15 cellular contexts compared by ENCODE assay signal in the genomic region with DNA sequence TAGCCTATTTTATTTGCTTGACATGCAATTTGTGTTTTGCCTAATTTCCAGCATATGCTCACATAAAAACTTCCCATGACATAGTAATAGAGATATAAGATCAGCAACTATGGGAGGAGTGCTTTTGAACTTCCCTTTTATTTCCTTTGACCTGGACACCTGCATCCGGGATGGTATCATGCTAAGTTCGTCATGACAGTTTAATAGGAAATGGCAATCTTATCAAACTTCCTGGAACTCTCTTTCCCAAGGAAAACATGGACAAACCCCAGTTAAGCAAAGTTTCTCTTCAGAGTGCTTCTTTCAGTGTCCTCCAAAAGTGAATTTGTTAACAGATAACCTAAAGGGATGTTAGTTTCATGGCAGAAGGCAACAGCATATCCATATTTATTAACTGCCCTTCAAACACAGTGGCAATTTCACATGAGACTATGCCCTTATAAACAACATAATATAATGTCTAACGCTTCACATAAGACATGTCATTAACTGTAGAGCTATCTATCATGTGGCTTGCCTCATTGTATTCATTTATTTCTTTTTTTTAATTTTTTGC.
"Had no signal": no experiment of that assay in that cellular context is flagged by ENCODE, and none has a peak within 500 bp of the region (broad histone marks: within the 10 kb centered on the region; RNA-seq: fewer than 3 reads in every experiment).

No MANE protein-coding gene starts in this region.

- H3K4me3 ChIP-seq: lower lobe of right lung, psoas muscle, sigmoid colon had no signal

- H3K9me3 ChIP-seq: lower lobe of right lung, psoas muscle, sigmoid colon had no signal

- H3K4me1 ChIP-seq: lower lobe of right lung, psoas muscle had no signal

- H3K27me3 ChIP-seq: sigmoid colon had no signal

- ATAC-seq: activated CD8-positive, alpha-beta T cell treated with anti-CD3 and anti-CD28 coated beads, Interleukin-2, amount 10 ng/mL, durations not matched to agents 7 days and 5 days; esophagus mucosa; lower lobe of right lung; psoas muscle; stimulated activated memory B cell treated with anti-CD40 and anti-IgM and Interleukin-4, amounts not matched to agents 10 μg/mL and 1 μg/mL and 100 μg/mL, for 72 hours had no signal

- H3K36me3 ChIP-seq: lower lobe of right lung, sigmoid colon had no signal

- H3K27ac ChIP-seq: lower lobe of right lung, psoas muscle had no signal

- DNase-seq: activated CD4-positive, alpha-beta T cell treated with anti-CD3 and anti-CD28 coated beads, Interleukin-2, amount 10 ng/mL, durations not matched to agents 24 days and 14 days; activated CD4-positive, CD25-positive, alpha-beta regulatory T cell; activated CD8-positive, alpha-beta memory T cell treated with anti-CD3 and anti-CD28 coated beads, Interleukin-2, amount 50 U/mL, for 48 hours; activated CD8-positive, alpha-beta T cell treated with anti-CD3 and anti-CD28 coated beads, Interleukin-2, amount 10 ng/mL, durations not matched to agents 7 days and 5 days; activated naive CD8-positive, alpha-beta T cell treated with anti-CD3 and anti-CD28 coated beads, Interleukin-2, amount 10 ng/mL, durations not matched to agents 7 days and 5 days; anterior cingulate cortex; cerebellar nuclear complex; foreskin fibroblast; immature natural killer cell; lower lobe of right lung; psoas muscle; sigmoid colon; T-helper 2 cell had no signal
